In the genomic region with DNA sequence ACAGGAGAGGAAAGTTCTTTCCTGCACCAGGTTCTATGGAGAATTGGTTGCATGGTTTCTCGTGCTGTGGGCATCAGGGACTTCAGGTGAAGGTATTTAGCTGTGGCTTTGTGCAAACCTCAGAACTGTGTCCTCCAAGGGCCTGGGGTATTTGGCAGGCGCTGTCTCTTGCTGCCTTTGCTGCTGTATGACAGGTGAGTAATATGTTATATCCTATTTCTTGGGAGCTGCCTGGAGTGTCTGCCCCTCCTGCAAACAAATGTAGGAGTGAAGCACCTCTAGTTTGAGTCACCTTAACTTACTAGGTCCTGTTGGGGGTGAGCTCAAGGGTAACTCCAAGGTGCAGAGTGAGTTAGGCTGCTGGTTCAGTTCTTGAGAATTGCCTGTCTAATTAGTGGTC, we compare ENCODE assay signal across 32 cellular contexts. TPM values are rescaled to one million over a fixed set of nuclear protein-coding genes. Genes with fewer than 3 reads are reported as not detected.
"Had no signal": no experiment of that assay in that cellular context is flagged by ENCODE, and none has a peak within 500 bp of the region (broad histone marks: within the 10 kb centered on the region; RNA-seq: fewer than 3 reads in every experiment).

No MANE protein-coding gene starts in this region.

- H3K36me3 ChIP-seq: pancreas, suprapubic skin, tibial artery had no signal

- H3K4me3 ChIP-seq: gastroesophageal sphincter, pancreas, psoas muscle, smooth muscle cell, suprapubic skin, tibial artery had no signal

- H3K36me3 Mint-ChIP-seq: activated naive CD4-positive, alpha-beta T cell treated with anti-CD3 and anti-CD28 coated beads, Interleukin-2, amount 50 U/mL, for 24 hours; immature natural killer cell; memory B cell; naive thymus-derived CD4-positive, alpha-beta T cell; stimulated activated naive B cell treated with anti-CD40 and anti-IgM and Interleukin-4, amounts not matched to agents 10 μg/mL and 1 μg/mL and 100 μg/mL, for 72 hours had no signal

- H3K4me1 Mint-ChIP-seq: activated naive CD4-positive, alpha-beta T cell treated with anti-CD3 and anti-CD28 coated beads, Interleukin-2, amount 50 U/mL, for 24 hours; activated naive CD8-positive, alpha-beta T cell treated with anti-CD3 and anti-CD28 coated beads, Interleukin-2, amount 50 U/mL, for 24 hours; central memory CD8-positive, alpha-beta T cell; endodermal cell; immature natural killer cell; memory B cell; stimulated activated naive B cell treated with anti-CD40 and anti-IgM and Interleukin-4, amounts not matched to agents 10 μg/mL and 1 μg/mL and 100 μg/mL, for 72 hours had no signal

- H3K4me3 Mint-ChIP-seq: activated CD8-positive, alpha-beta T cell treated with anti-CD3 and anti-CD28 coated beads for 36 hours; activated naive CD4-positive, alpha-beta T cell treated with anti-CD3 and anti-CD28 coated beads, Interleukin-2, amount 50 U/mL, for 24 hours; activated naive CD8-positive, alpha-beta T cell treated with anti-CD3 and anti-CD28 coated beads, Interleukin-2, amount 50 U/mL, for 24 hours; central memory CD8-positive, alpha-beta T cell; dendritic cell treated with granulocyte-macrophage colony-stimulating factor and Interleukin-4, amounts not matched to agents 40 ng/mL and 50 ng/mL, for 4 days; endodermal cell; immature natural killer cell; memory B cell; naive thymus-derived CD4-positive, alpha-beta T cell; stimulated activated naive B cell treated with anti-CD40 and anti-IgM and Interleukin-4, amounts not matched to agents 10 μg/mL and 1 μg/mL and 100 μg/mL, for 72 hours; T-helper 17 cell had no signal

- ATAC-seq: activated CD8-positive, alpha-beta T cell treated with anti-CD3 and anti-CD28 coated beads for 36 hours; gastroesophageal sphincter; left colon; pancreas; psoas muscle; stimulated activated naive B cell treated with anti-CD40 and anti-IgM and Interleukin-4, amounts not matched to agents 10 μg/mL and 1 μg/mL and 100 μg/mL, for 72 hours; T-helper 17 cell had no signal

- H3K4me2 ChIP-seq: smooth muscle cell had no signal

- H3K9me3 Mint-ChIP-seq: activated CD8-positive, alpha-beta T cell treated with anti-CD3 and anti-CD28 coated beads for 36 hours; activated naive CD4-positive, alpha-beta T cell treated with anti-CD3 and anti-CD28 coated beads, Interleukin-2, amount 50 U/mL, for 24 hours; activated naive CD8-positive, alpha-beta T cell treated with anti-CD3 and anti-CD28 coated beads, Interleukin-2, amount 50 U/mL, for 24 hours; activated T-helper 2 cell treated with anti-CD3 and anti-CD28 coated beads, Interferon-gamma antibody, Interleukin-2, Interleukin-4, amounts not matched to agents 10 μg/mL and 5 μg/mL and 100 μg/mL, durations not matched to agents 14 hours and 24 hours and 36 hours; central memory CD8-positive, alpha-beta T cell; dendritic cell treated with granulocyte-macrophage colony-stimulating factor and Interleukin-4, amounts not matched to agents 40 ng/mL and 50 ng/mL, for 4 days; endodermal cell; immature natural killer cell; naive thymus-derived CD4-positive, alpha-beta T cell; stimulated activated naive B cell treated with anti-CD40 and anti-IgM and Interleukin-4, amounts not matched to agents 10 μg/mL and 1 μg/mL and 100 μg/mL, for 72 hours had no signal

- H3K27me3 Mint-ChIP-seq: dendritic cell treated with granulocyte-macrophage colony-stimulating factor and Interleukin-4, amounts not matched to agents 40 ng/mL and 50 ng/mL, for 4 days had no signal

- DNase-seq: activated CD4-positive, alpha-beta T cell treated with anti-CD3 and anti-CD28 coated beads for 1 hour; activated CD4-positive, alpha-beta T cell treated with anti-CD3 and anti-CD28 coated beads, Interleukin-2, amount 50 U/mL, for 1 hour; activated CD8-positive, alpha-beta T cell treated with anti-CD3 and anti-CD28 coated beads for 36 hours; activated naive CD8-positive, alpha-beta T cell treated with anti-CD3 and anti-CD28 coated beads, Interleukin-2, amount 50 U/mL, for 24 hours; activated T-cell treated with anti-CD3 and anti-CD28 coated beads, Interleukin-2, amount 50 U/mL, for 48 hours; amygdala; endodermal cell; head of caudate nucleus; hippocampal formation; immature natural killer cell; kidney; left colon; midbrain; naive thymus-derived CD4-positive, alpha-beta T cell; pancreas; psoas muscle; stimulated activated CD4-positive, alpha-beta T cell treated with anti-CD3 and anti-CD28 coated beads, Interleukin-1b, Interleukin-23, amount 100 ng/mL, for 48 hours; stimulated activated CD4-positive, alpha-beta T cell treated with anti-CD3 and anti-CD28 coated beads, Interleukin-4, amount 100 ng/mL, for 4 hours; stimulated activated CD8-positive, alpha-beta memory T cell treated with anti-CD3 and anti-CD28 coated beads, Interleukin-4, amount 100 ng/mL, for 48 hours; stimulated activated naive B cell treated with anti-CD40 and anti-IgM and Interleukin-4, amounts not matched to agents 10 μg/mL and 1 μg/mL and 100 μg/mL, for 72 hours; T-helper 17 cell; T1000; tibial artery had no signal

- H3K27ac ChIP-seq: gastroesophageal sphincter, pancreas, psoas muscle, suprapubic skin, tibial artery had no signal

- H3K27ac Mint-ChIP-seq: activated CD8-positive, alpha-beta T cell treated with anti-CD3 and anti-CD28 coated beads for 36 hours; activated naive CD4-positive, alpha-beta T cell treated with anti-CD3 and anti-CD28 coated beads, Interleukin-2, amount 50 U/mL, for 24 hours; activated naive CD8-positive, alpha-beta T cell treated with anti-CD3 and anti-CD28 coated beads, Interleukin-2, amount 50 U/mL, for 24 hours; activated T-helper 2 cell treated with anti-CD3 and anti-CD28 coated beads, Interferon-gamma antibody, Interleukin-2, Interleukin-4, amounts not matched to agents 10 μg/mL and 5 μg/mL and 100 μg/mL, durations not matched to agents 14 hours and 24 hours and 36 hours; dendritic cell treated with granulocyte-macrophage colony-stimulating factor and Interleukin-4, amounts not matched to agents 40 ng/mL and 50 ng/mL, for 4 days; endodermal cell; immature natural killer cell; memory B cell; naive thymus-derived CD4-positive, alpha-beta T cell; stimulated activated naive B cell treated with anti-CD40 and anti-IgM and Interleukin-4, amounts not matched to agents 10 μg/mL and 1 μg/mL and 100 μg/mL, for 72 hours; T-helper 17 cell had no signal

- H3K4me1 ChIP-seq: gastroesophageal sphincter, pancreas, psoas muscle, suprapubic skin, tibial artery had no signal

- H3K9me3 ChIP-seq: gastroesophageal sphincter, pancreas, psoas muscle, suprapubic skin, tibial artery had no signal

- H3K27me3 ChIP-seq: pancreas, suprapubic skin had no signal

RNA-seq across cellular contexts. Expression of a gene that starts 44.4 kb away (rescaled TPM):
- polyA plus RNA-seq: naive thymus-derived CD4-positive, alpha-beta T cell had no signal

RNA-seq across cellular contexts. Expression of a gene that starts 56.0 kb away (rescaled TPM):
- total RNA-seq: activated CD8-positive, alpha-beta T cell treated with anti-CD3 and anti-CD28 coated beads for 36 hours; activated T-helper 2 cell treated with anti-CD3 and anti-CD28 coated beads, Interferon-gamma antibody, Interleukin-2, Interleukin-4, amounts not matched to agents 10 μg/mL and 5 μg/mL and 100 μg/mL, durations not matched to agents 14 hours and 24 hours and 36 hours; endodermal cell; naive thymus-derived CD4-positive, alpha-beta T cell; smooth muscle cell; T-helper 17 cell had no signal
- polyA plus RNA-seq: immature natural killer cell; naive thymus-derived CD4-positive, alpha-beta T cell; neural cell; smooth muscle cell had no signal
